Comparison of ENCODE assay signal across 2 cellular contexts in the genomic region with DNA sequence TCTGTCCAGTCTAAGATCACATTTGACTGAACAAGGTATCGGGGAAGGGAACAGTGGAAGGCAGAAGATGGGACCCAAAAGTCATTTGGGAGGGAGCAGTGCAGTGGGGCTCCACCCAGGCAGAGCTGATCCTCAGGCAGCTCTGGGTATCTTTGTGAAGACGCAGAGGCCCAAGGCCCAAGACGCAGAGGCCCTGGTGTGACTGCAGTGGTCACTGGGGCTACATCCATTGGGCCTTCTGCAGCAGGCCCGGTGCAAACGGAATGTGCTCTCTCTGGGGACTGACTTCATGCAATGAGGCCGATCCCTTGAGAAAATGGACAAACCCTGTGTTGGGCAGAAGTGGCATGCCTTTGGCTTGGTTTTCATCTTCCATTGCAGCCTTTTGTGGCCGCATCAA.
TF ChIP-seq lines count a peak whose summit lies in the region.

No MANE protein-coding gene starts in this region.

TF ChIP-seq in GM23338, 12 proteins besides CTCF, POLR2A, EP300 and RAD21 (continues in another document):
- TF ChIP-seq CREB1 (CRISPR knock-in tag; IDR thresholded peaks at IDR 0.05; ENCODE audit: low read depth) (no peak), EZH2phosphoT487 (IDR thresholded peaks at IDR 0.05; ENCODE audit: unreplicated experiment) (no peak), NANOG (IDR thresholded peaks at IDR 0.05; ENCODE audit: borderline replicate concordance) (no peak), ZNF331 (CRISPR knock-in tag; IDR thresholded peaks at IDR 0.05; ENCODE audit: low read depth) (no peak), JUNB (IDR thresholded peaks at IDR 0.05; ENCODE audit: unreplicated experiment) (no peak), POLR2AphosphoS5 (IDR thresholded peaks at IDR 0.05; ENCODE audit: low read depth) (no peak), ZNF114 (CRISPR knock-in tag; IDR thresholded peaks at IDR 0.05) (no peak), EZH2 (IDR thresholded peaks at IDR 0.05; ENCODE audit: low read depth, unreplicated experiment) (no peak)
- TF ChIP-seq, protein P1, sequence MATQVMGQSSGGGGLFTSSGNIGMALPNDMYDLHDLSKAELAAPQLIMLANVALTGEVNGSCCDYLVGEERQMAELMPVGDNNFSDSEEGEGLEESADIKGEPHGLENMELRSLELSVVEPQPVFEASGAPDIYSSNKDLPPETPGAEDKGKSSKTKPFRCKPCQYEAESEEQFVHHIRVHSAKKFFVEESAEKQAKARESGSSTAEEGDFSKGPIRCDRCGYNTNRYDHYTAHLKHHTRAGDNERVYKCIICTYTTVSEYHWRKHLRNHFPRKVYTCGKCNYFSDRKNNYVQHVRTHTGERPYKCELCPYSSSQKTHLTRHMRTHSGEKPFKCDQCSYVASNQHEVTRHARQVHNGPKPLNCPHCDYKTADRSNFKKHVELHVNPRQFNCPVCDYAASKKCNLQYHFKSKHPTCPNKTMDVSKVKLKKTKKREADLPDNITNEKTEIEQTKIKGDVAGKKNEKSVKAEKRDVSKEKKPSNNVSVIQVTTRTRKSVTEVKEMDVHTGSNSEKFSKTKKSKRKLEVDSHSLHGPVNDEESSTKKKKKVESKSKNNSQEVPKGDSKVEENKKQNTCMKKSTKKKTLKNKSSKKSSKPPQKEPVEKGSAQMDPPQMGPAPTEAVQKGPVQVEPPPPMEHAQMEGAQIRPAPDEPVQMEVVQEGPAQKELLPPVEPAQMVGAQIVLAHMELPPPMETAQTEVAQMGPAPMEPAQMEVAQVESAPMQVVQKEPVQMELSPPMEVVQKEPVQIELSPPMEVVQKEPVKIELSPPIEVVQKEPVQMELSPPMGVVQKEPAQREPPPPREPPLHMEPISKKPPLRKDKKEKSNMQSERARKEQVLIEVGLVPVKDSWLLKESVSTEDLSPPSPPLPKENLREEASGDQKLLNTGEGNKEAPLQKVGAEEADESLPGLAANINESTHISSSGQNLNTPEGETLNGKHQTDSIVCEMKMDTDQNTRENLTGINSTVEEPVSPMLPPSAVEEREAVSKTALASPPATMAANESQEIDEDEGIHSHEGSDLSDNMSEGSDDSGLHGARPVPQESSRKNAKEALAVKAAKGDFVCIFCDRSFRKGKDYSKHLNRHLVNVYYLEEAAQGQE (IDR thresholded peaks at IDR 0.05; ENCODE audit: unreplicated experiment) = no peak
- TF ChIP-seq, protein P2, sequence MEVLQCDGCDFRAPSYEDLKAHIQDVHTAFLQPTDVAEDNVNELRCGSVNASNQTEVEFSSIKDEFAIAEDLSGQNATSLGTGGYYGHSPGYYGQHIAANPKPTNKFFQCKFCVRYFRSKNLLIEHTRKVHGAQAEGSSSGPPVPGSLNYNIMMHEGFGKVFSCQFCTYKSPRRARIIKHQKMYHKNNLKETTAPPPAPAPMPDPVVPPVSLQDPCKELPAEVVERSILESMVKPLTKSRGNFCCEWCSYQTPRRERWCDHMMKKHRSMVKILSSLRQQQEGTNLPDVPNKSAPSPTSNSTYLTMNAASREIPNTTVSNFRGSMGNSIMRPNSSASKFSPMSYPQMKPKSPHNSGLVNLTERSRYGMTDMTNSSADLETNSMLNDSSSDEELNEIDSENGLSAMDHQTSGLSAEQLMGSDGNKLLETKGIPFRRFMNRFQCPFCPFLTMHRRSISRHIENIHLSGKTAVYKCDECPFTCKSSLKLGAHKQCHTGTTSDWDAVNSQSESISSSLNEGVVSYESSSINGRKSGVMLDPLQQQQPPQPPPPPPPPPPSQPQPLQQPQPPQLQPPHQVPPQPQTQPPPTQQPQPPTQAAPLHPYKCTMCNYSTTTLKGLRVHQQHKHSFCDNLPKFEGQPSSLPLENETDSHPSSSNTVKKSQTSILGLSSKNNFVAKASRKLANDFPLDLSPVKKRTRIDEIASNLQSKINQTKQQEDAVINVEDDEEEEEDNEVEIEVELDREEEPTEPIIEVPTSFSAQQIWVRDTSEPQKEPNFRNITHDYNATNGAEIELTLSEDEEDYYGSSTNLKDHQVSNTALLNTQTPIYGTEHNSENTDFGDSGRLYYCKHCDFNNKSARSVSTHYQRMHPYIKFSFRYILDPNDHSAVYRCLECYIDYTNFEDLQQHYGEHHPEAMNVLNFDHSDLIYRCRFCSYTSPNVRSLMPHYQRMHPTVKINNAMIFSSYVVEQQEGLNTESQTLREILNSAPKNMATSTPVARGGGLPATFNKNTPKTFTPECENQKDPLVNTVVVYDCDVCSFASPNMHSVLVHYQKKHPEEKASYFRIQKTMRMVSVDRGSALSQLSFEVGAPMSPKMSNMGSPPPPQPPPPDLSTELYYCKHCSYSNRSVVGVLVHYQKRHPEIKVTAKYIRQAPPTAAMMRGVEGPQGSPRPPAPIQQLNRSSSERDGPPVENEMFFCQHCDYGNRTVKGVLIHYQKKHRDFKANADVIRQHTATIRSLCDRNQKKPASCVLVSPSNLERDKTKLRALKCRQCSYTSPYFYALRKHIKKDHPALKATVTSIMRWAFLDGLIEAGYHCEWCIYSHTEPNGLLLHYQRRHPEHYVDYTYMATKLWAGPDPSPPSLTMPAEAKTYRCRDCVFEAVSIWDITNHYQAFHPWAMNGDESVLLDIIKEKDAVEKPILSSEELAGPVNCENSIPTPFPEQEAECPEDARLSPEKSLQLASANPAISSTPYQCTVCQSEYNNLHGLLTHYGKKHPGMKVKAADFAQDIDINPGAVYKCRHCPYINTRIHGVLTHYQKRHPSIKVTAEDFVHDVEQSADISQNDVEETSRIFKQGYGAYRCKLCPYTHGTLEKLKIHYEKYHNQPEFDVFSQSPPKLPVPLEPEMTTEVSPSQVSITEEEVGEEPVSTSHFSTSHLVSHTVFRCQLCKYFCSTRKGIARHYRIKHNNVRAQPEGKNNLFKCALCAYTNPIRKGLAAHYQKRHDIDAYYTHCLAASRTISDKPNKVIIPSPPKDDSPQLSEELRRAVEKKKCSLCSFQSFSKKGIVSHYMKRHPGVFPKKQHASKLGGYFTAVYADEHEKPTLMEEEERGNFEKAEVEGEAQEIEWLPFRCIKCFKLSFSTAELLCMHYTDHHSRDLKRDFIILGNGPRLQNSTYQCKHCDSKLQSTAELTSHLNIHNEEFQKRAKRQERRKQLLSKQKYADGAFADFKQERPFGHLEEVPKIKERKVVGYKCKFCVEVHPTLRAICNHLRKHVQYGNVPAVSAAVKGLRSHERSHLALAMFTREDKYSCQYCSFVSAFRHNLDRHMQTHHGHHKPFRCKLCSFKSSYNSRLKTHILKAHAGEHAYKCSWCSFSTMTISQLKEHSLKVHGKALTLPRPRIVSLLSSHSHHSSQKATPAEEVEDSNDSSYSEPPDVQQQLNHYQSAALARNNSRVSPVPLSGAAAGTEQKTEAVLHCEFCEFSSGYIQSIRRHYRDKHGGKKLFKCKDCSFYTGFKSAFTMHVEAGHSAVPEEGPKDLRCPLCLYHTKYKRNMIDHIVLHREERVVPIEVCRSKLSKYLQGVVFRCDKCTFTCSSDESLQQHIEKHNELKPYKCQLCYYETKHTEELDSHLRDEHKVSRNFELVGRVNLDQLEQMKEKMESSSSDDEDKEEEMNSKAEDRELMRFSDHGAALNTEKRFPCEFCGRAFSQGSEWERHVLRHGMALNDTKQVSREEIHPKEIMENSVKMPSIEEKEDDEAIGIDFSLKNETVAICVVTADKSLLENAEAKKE (CRISPR knock-in tag; IDR thresholded peaks at IDR 0.05) = no peak

TF ChIP-seq in H1, 55 proteins besides CTCF, POLR2A, EP300 and RAD21:
- TF ChIP-seq BACH1 (IDR thresholded peaks at IDR 0.05; ENCODE audit: low read length) (no peak), TAF1 (IDR thresholded peaks at IDR 0.05; ENCODE audit: low read depth, low read length) (no peak), HDAC6 (IDR thresholded peaks at IDR 0.05; ENCODE audit: low read depth, low read length) (no peak), BRCA1 (IDR thresholded peaks at IDR 0.05; ENCODE audit: low read depth, low read length) (no peak), RXRA (IDR thresholded peaks at IDR 0.05; ENCODE audit: insufficient read depth, low read depth, low read length) (no peak), EZH2 (IDR thresholded peaks at IDR 0.05; ENCODE audit: low read depth, low read length, severe bottlenecking) (no peak), KDM4A (IDR thresholded peaks at IDR 0.05; ENCODE audit: low read depth, low read length, severe bottlenecking) (no peak), CTBP2 (IDR thresholded peaks at IDR 0.05; ENCODE audit: borderline replicate concordance, insufficient read depth, insufficient read length, low read length) (no peak), POLR2AphosphoS5 (IDR thresholded peaks at IDR 0.05; ENCODE audit: low read depth, low read length) (no peak), MAFK (IDR thresholded peaks at IDR 0.05; ENCODE audit: low read depth, low read length) (no peak), BCL11A (IDR thresholded peaks at IDR 0.05; ENCODE audit: low read depth in 2 of 2, low read length in 2 of 2) (no peak)
